In genomic region chr7:130986271-130986690, GRCh38 we compare ENCODE assay signal across 11 cellular contexts.
A peak's percentile ranks its signal among the peaks of the same experiment; 100 is the strongest.
DNase-seq lines count a peak whose midpoint lies in the region; ATAC-seq, FAIRE-seq and TF ChIP-seq lines count a peak whose summit lies in the region.
"Had no signal": no experiment of that assay in that cellular context is flagged by ENCODE, and none has a peak within 500 bp of the region (broad histone marks: within the 10 kb centered on the region; RNA-seq: fewer than 3 reads in every experiment).

No MANE protein-coding gene starts in this region.

- H3K36me3 Mint-ChIP-seq in activated naive CD4-positive, alpha-beta T cell treated with anti-CD3 and anti-CD28 coated beads for 36 hours (ENCODE audit: low read depth): no peaks in the 10 kb centered on the region

- CTCF ChIA-PET in activated naive CD4-positive, alpha-beta T cell treated with anti-CD3 and anti-CD28 coated beads for 36 hours (lab: Charles Lee): interaction anchor here (0.9 to 1.7 kb wide), 4 partner anchors 11 to 26 kb away, joined by 3 to 4 read pairs (median 4); no protein-coding TSS in a partner anchor

- peak overlapping the region; percentile 7 to 76 (median 51) for H3K27ac ChIP-seq in upper lobe of left lung
- H3K27ac ChIP-seq: KMS-11 had no signal

- DNase-seq in activated naive CD4-positive, alpha-beta T cell treated with anti-CD3 and anti-CD28 coated beads for 36 hours: peak; percentile 28
- no peak for DNase-seq in activated naive CD4-positive, alpha-beta T cell treated with Interleukin-2 at 50 U/mL for 16 hours
- DNase-seq in dermis blood vessel endothelial cell (peak; percentile 39), medulla oblongata (ENCODE audit: extremely low spot score) (peak; percentile 36), upper lobe of left lung (peak in 1 of 2 donors; percentile 47), NCI-H146 treated with DMSO at 0.1 percent for 48 hours (lab: John Stamatoyannopoulos, UW; ENCODE audit: unreplicated experiment) (no peak), frontal cortex (ENCODE audit: low spot score in 2 of 2) (no peak), pons (ENCODE audit: low spot score) (no peak)
- DNase-seq: NCI-H510A treated with DMSO at 0.1 percent for 48 hours, SK-N-SH had no signal

- no peak overlapping the region for H3K4me3 Mint-ChIP-seq in activated naive CD4-positive, alpha-beta T cell treated with anti-CD3 and anti-CD28 coated beads for 36 hours

- no peak overlapping the region for H3K4me3 ChIP-seq in upper lobe of left lung

- intact Hi-C loops in activated naive CD4-positive, alpha-beta T cell treated with anti-CD3 and anti-CD28 coated beads for 36 hours (cut with micrococcal nuclease): no loop called here

- no peaks in the 10 kb centered on the region for H3K9me3 ChIP-seq in upper lobe of left lung
- H3K9me3 ChIP-seq: SK-N-SH had no signal

- TF ChIP-seq POLR2A in upper lobe of left lung (IDR thresholded peaks at IDR 0.05): no peak

- H3K27me3 Mint-ChIP-seq in activated naive CD4-positive, alpha-beta T cell treated with anti-CD3 and anti-CD28 coated beads for 36 hours (ENCODE audit: low read depth): no peaks in the 10 kb centered on the region

- TF ChIP-seq CTCF in upper lobe of left lung (IDR thresholded peaks at IDR 0.05): no peak

- peaks cover 68% of the 10 kb centered on the region for H3K4me1 Mint-ChIP-seq in activated naive CD4-positive, alpha-beta T cell treated with anti-CD3 and anti-CD28 coated beads for 36 hours (ENCODE audit: low read depth)

- H3K27ac Mint-ChIP-seq in activated naive CD4-positive, alpha-beta T cell treated with anti-CD3 and anti-CD28 coated beads for 36 hours: peak overlapping the region; percentile 17

- 23 to 40% methylated on average over 3 to 6 of the region's 6 CpGs for WGBS in upper lobe of left lung, 2 donors

- no peak for TF ChIP-seq EP300 in upper lobe of left lung (IDR thresholded peaks at IDR 0.05)

- no peaks in the 10 kb centered on the region for H3K27me3 ChIP-seq in upper lobe of left lung

- peaks cover 0 to 41% (median 7%) of the 10 kb centered on the region in 4 donors for H3K36me3 ChIP-seq in upper lobe of left lung

- H3K9me3 Mint-ChIP-seq in activated naive CD4-positive, alpha-beta T cell treated with anti-CD3 and anti-CD28 coated beads for 36 hours: no peaks in the 10 kb centered on the region

- no peak for FAIRE-seq in frontal cortex (lab: Jason Lieb, UNC)

- H3K4me1 ChIP-seq in upper lobe of left lung: peaks cover 62 to 98% (median 82%) of the 10 kb centered on the region in 4 donors

- ATAC-seq in upper lobe of left lung (ENCODE audit: low FRiP score in 2 of 2): peak; percentile 72 to 73

Comparison
In these comparisons a context has a peak if more than half of its experiments do, and no peak if none do; other contexts are left out.
1. DNase-seq: peak in activated naive CD4-positive, alpha-beta T cell treated with anti-CD3 and anti-CD28 coated beads for 36 hours (single experiment), dermis blood vessel endothelial cell (single experiment) and medulla oblongata (single experiment); none in activated naive CD4-positive, alpha-beta T cell treated with Interleukin-2 at 50 U/mL for 16 hours (single experiment), NCI-H146 treated with DMSO at 0.1 percent for 48 hours (single experiment), frontal cortex (0 of 2) and pons (single experiment).